28 cellular contexts compared by ENCODE assay signal in the genomic region with DNA sequence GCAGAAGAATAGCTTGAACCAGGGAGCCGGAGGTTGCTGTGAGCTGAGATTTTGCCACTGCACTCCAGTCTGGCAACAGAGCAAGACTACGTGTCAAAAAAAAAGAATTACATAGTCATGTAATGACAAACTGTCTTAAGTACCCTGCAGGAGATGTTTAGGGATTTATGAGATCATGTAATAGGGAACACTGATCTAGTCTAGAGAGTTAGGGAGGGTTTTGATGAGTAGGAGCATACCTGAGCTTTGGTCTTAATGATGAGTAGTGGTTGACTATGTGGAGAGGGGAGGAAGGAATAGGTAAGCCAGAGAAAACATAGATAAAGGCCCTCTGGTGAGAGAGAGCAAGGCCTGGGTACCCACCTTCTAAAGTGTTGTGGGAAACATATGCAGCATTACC.
"Had no signal": no experiment of that assay in that cellular context is flagged by ENCODE, and none has a peak within 500 bp of the region (broad histone marks: within the 10 kb centered on the region; RNA-seq: fewer than 3 reads in every experiment).

No MANE protein-coding gene starts in this region.

- H3K36me3 ChIP-seq: neural progenitor cell, ovary, right lobe of liver, sigmoid colon, stomach, thoracic aorta, thyroid gland, tibial nerve, upper lobe of left lung, vagina had no signal

- H3K4me3 Mint-ChIP-seq: nephron; neural progenitor cell; stimulated activated effector memory CD8-positive, alpha-beta T cell treated with anti-CD3 and anti-CD28 coated beads, Interleukin-12 subunit alpha, Interleukin-12 subunit beta, amount 100 ng/mL, for 72 hours; stimulated activated naive B cell treated with anti-CD40 and anti-IgM and Interleukin-4, amounts not matched to agents 10 μg/mL and 1 μg/mL and 100 μg/mL, for 72 hours; stimulated activated naive CD8-positive, alpha-beta T cell treated with anti-CD3 and anti-CD28 coated beads, Interleukin-15, Interleukin-2, amounts not matched to agents 100 ng/mL and 50 ng/mL, for 24 hours had no signal

- FAIRE-seq: small intestine, urothelium cell line had no signal

- H2AFZ ChIP-seq: neural progenitor cell, parathyroid adenoma had no signal

- ATAC-seq: psoas muscle; right cardiac atrium; right lobe of liver; stimulated activated effector memory CD8-positive, alpha-beta T cell treated with anti-CD3 and anti-CD28 coated beads, Interleukin-12 subunit alpha, Interleukin-12 subunit beta, amount 100 ng/mL, for 72 hours; stimulated activated naive B cell treated with anti-CD40 and anti-IgM and Interleukin-4, amounts not matched to agents 10 μg/mL and 1 μg/mL and 100 μg/mL, for 72 hours had no signal

- H3K79me2 ChIP-seq: parathyroid adenoma had no signal

- H3K9me3 ChIP-seq: ovary, psoas muscle, right lobe of liver, sigmoid colon, stomach, thoracic aorta, thyroid gland, tibial nerve, upper lobe of left lung, vagina had no signal

- H3K27ac ChIP-seq: neural progenitor cell, ovary, parathyroid adenoma, psoas muscle, right lobe of liver, sigmoid colon, stomach, thoracic aorta, thyroid gland, tibial nerve, upper lobe of left lung, vagina had no signal

- H3K4me3 ChIP-seq: neural progenitor cell, ovary, psoas muscle, right lobe of liver, sigmoid colon, stomach, thoracic aorta, thyroid gland, tibial nerve, upper lobe of left lung, vagina had no signal

- H3K4me2 ChIP-seq: neural progenitor cell had no signal

- H3K27ac Mint-ChIP-seq: nephron; neural progenitor cell; progenitor cell of endocrine pancreas; stimulated activated effector memory CD8-positive, alpha-beta T cell treated with anti-CD3 and anti-CD28 coated beads, Interleukin-12 subunit alpha, Interleukin-12 subunit beta, amount 100 ng/mL, for 72 hours; stimulated activated naive B cell treated with anti-CD40 and anti-IgM and Interleukin-4, amounts not matched to agents 10 μg/mL and 1 μg/mL and 100 μg/mL, for 72 hours; stimulated activated naive CD8-positive, alpha-beta T cell treated with anti-CD3 and anti-CD28 coated beads, Interleukin-15, Interleukin-2, amounts not matched to agents 100 ng/mL and 50 ng/mL, for 24 hours had no signal

- H3K36me3 Mint-ChIP-seq: neural progenitor cell; stimulated activated effector memory CD8-positive, alpha-beta T cell treated with anti-CD3 and anti-CD28 coated beads, Interleukin-12 subunit alpha, Interleukin-12 subunit beta, amount 100 ng/mL, for 72 hours; stimulated activated naive B cell treated with anti-CD40 and anti-IgM and Interleukin-4, amounts not matched to agents 10 μg/mL and 1 μg/mL and 100 μg/mL, for 72 hours had no signal

- H3K27me3 Mint-ChIP-seq: stimulated activated naive B cell treated with anti-CD40 and anti-IgM and Interleukin-4, amounts not matched to agents 10 μg/mL and 1 μg/mL and 100 μg/mL, for 72 hours had no signal

- H3K9me3 Mint-ChIP-seq: nephron; neural progenitor cell; stimulated activated effector memory CD8-positive, alpha-beta T cell treated with anti-CD3 and anti-CD28 coated beads, Interleukin-12 subunit alpha, Interleukin-12 subunit beta, amount 100 ng/mL, for 72 hours; stimulated activated naive B cell treated with anti-CD40 and anti-IgM and Interleukin-4, amounts not matched to agents 10 μg/mL and 1 μg/mL and 100 μg/mL, for 72 hours; stimulated activated naive CD8-positive, alpha-beta T cell treated with anti-CD3 and anti-CD28 coated beads, Interleukin-15, Interleukin-2, amounts not matched to agents 100 ng/mL and 50 ng/mL, for 24 hours had no signal

- H3K27me3 ChIP-seq: neural progenitor cell, ovary, right lobe of liver, sigmoid colon, stomach, thyroid gland, tibial nerve, upper lobe of left lung, vagina had no signal

- DNase-seq: occipital lobe; ovary; posterior cingulate gyrus; psoas muscle; right cardiac atrium; right lobe of liver; sigmoid colon; small intestine; stimulated activated CD4-positive, alpha-beta T cell treated with anti-CD3 and anti-CD28 coated beads, Interleukin-15, amount 100 ng/mL, for 24 hours; stimulated activated CD4-positive, alpha-beta T cell treated with anti-CD3 and anti-CD28 coated beads, Interleukin-2, amount 100 ng/mL, for 24 hours; stimulated activated CD4-positive, alpha-beta T cell treated with anti-CD3 and anti-CD28 coated beads, Interleukin-2, amount 100 ng/mL, for 48 hours; stimulated activated CD4-positive, alpha-beta T cell treated with anti-CD3 and anti-CD28 coated beads, Interleukin-4, amount 100 ng/mL, for 24 hours; stimulated activated naive B cell treated with anti-CD40 and anti-IgM and Interleukin-4, amounts not matched to agents 10 μg/mL and 1 μg/mL and 100 μg/mL, for 72 hours; stimulated activated naive CD4-positive, alpha-beta T cell treated with Interleukin-2 at 50 U/mL for 16 hours; stomach; thyroid gland; trophoblast cell; upper lobe of left lung had no signal

- H3K4me1 Mint-ChIP-seq: nephron; stimulated activated effector memory CD8-positive, alpha-beta T cell treated with anti-CD3 and anti-CD28 coated beads, Interleukin-12 subunit alpha, Interleukin-12 subunit beta, amount 100 ng/mL, for 72 hours had no signal

- H3K9ac ChIP-seq: neural progenitor cell, parathyroid adenoma had no signal

- H3K4me1 ChIP-seq: parathyroid adenoma, right lobe of liver had no signal
